ENCODE assay signal across 32 cellular contexts in genomic region chr7:4020086-4020485, GRCh38.
"Had no signal": no experiment of that assay in that cellular context is flagged by ENCODE, and none has a peak within 500 bp of the region (broad histone marks: within the 10 kb centered on the region; RNA-seq: fewer than 3 reads in every experiment).

No MANE protein-coding gene starts in this region.

- H3K27me3 ChIP-seq: dorsolateral prefrontal cortex, gastrocnemius medialis, heart left ventricle, hepatocyte, neural progenitor cell, ovary, suprapubic skin, transverse colon, uterus had no signal

- H3K27me3 Mint-ChIP-seq: stimulated activated naive CD8-positive, alpha-beta T cell treated with anti-CD3 and anti-CD28 coated beads, Interleukin-15, amount 100 ng/mL, for 72 hours had no signal

- H3K4me1 ChIP-seq: gastrocnemius medialis, heart left ventricle, left ventricle myocardium inferior, neural progenitor cell, psoas muscle, suprapubic skin, transverse colon, uterus had no signal

- H3K36me3 ChIP-seq: gastrocnemius medialis, heart left ventricle, left ventricle myocardium inferior, neural progenitor cell, ovary, suprapubic skin, transverse colon, uterus had no signal

- H3K36me3 Mint-ChIP-seq: natural killer cell treated with Interleukin-12 subunit alpha and Interleukin-12 subunit beta and Interleukin-15 and Interleukin-18, amount 100 ng/mL, for 72 hours had no signal

- H3K27ac Mint-ChIP-seq: memory B cell; mesothelial cell of epicardium; naive B cell; natural killer cell treated with Interleukin-12 subunit alpha and Interleukin-12 subunit beta and Interleukin-15 and Interleukin-18, amount 100 ng/mL, for 72 hours; neural progenitor cell; stimulated activated naive CD8-positive, alpha-beta T cell treated with anti-CD3 and anti-CD28 coated beads, Interleukin-15, amount 100 ng/mL, for 72 hours had no signal

- DNase-seq: caudate nucleus; cerebellar nuclear complex; dorsolateral prefrontal cortex; effector CD4-positive, alpha-beta T cell; foreskin fibroblast; gastrocnemius medialis; heart left ventricle; left cardiac atrium; left ventricle myocardium inferior; mucosa of descending colon; naive B cell; nucleus accumbens; ovary; psoas muscle; right cardiac atrium; stimulated activated CD4-positive, alpha-beta T cell treated with anti-CD3 and anti-CD28 coated beads, Interleukin-1b, Interleukin-23, amount 100 ng/mL, for 48 hours; stimulated activated CD4-positive, alpha-beta T cell treated with anti-CD3 and anti-CD28 coated beads, Interleukin-4, amount 100 ng/mL, for 1 hour; stimulated activated CD8-positive, alpha-beta memory T cell treated with anti-CD3 and anti-CD28 coated beads, Interleukin-4, amount 100 ng/mL, for 48 hours; stimulated activated naive CD4-positive, alpha-beta T cell; stimulated activated naive CD8-positive, alpha-beta T cell treated with anti-CD3 and anti-CD28 coated beads, Interleukin-15, amount 100 ng/mL, for 72 hours; transverse colon; uterus had no signal

- H3K4me3 ChIP-seq: dorsolateral prefrontal cortex, gastrocnemius medialis, heart left ventricle, hepatocyte, left ventricle myocardium inferior, lung, mucosa of descending colon, neural progenitor cell, ovary, psoas muscle, skin epidermis, suprapubic skin, transverse colon, uterus had no signal

- H3K27ac ChIP-seq: dorsolateral prefrontal cortex, epithelial cell of prostate, gastrocnemius medialis, heart left ventricle, hepatocyte, left ventricle myocardium inferior, neural progenitor cell, ovary, psoas muscle, skin epidermis, suprapubic skin, transverse colon, uterus had no signal

- H3K9me3 ChIP-seq: mucosa of descending colon, ovary, psoas muscle, suprapubic skin, transverse colon, uterus had no signal

- H3K4me3 Mint-ChIP-seq: memory B cell; mesothelial cell of epicardium; naive B cell; natural killer cell treated with Interleukin-12 subunit alpha and Interleukin-12 subunit beta and Interleukin-15 and Interleukin-18, amount 100 ng/mL, for 72 hours; neural progenitor cell; stimulated activated naive CD8-positive, alpha-beta T cell treated with anti-CD3 and anti-CD28 coated beads, Interleukin-15, amount 100 ng/mL, for 72 hours had no signal

- H3K4me1 Mint-ChIP-seq: memory B cell; naive B cell; stimulated activated naive CD8-positive, alpha-beta T cell treated with anti-CD3 and anti-CD28 coated beads, Interleukin-15, amount 100 ng/mL, for 72 hours had no signal

- ATAC-seq: esophagus mucosa; gastrocnemius medialis; heart left ventricle; left cardiac atrium; mucosa of descending colon; natural killer cell treated with Interleukin-12 subunit alpha and Interleukin-12 subunit beta and Interleukin-15 and Interleukin-18, amount 100 ng/mL, for 72 hours; psoas muscle; right cardiac atrium; stimulated activated naive CD8-positive, alpha-beta T cell treated with anti-CD3 and anti-CD28 coated beads, Interleukin-15, amount 100 ng/mL, for 72 hours had no signal
